Comparison of ENCODE assay signal across 8 cellular contexts in the genomic region with DNA sequence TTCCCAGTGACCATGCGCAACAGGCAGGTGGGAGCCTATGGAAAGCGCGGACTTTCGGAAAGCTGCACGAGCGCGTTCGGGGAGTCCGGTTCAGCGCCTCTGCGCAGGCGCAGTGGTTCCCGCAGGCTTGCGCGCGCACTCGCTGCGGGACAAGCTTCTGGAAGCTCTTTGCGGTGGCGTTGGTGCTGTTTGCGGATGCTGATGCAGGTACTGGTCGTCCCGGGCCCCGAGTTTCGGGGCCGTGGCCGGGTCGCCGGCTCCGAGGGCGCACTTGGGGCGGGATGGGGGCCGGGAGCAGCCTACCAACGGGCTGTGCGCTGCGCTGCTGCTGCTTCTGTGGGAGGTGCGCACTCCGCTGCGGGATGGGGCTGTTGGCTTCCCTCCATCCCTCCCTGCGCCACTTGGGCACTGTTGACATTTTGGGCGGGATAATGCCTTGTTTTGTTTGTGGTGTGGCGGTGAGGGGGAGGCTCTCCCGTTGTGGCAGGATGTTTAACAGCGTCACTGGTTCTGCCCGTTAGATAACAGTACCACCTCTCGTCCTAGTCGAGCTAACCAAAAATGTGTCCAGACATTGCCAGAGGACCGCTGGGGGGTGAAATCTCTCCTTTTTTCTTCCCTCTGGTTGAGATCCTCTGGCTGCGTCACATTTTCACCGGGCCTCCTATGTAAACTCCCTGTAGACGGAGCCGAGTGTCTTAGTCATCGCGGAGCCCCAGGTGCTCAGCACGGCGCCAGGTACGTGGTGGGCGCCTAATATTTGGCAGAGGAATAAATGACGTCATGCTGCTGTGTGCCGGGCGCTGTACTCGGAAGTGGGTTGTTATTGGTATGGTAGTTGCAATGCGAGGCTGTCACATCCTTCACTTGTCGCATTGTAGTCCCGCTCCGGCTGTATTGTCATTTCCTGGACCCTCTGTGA. TPM values are rescaled to one million over a fixed set of nuclear protein-coding genes. Genes with fewer than 3 reads are reported as not detected.
DNase-seq lines count a peak whose midpoint lies in the region; ATAC-seq and TF ChIP-seq lines count a peak whose summit lies in the region.

TSS of gene ZNF483 (plus strand) at position 124 of the 922 bp plus-strand sequence. CDS start 2,217 bp downstream, outside the sequence.

- ATAC-seq in GM21526 (IDR thresholded peaks at IDR 0.05; ENCODE audit: low FRiP score, unreplicated experiment) = peak; percentile 63

- TF ChIP-seq CTCF in A673 (conservative IDR thresholded peaks at IDR 0.05; ENCODE audit: low read depth, low read length) (no peak), coronary artery (IDR thresholded peaks at IDR 0.05) (no peak)

- H3K4me3 ChIP-seq in A673 (ENCODE audit: low read depth, low read length, poor library complexity, severe bottlenecking) (peak within 1 kb of the TSS; percentile 57), coronary artery (peak within 1 kb of the TSS; percentile 88)

- POLR2A ChIA-PET in A673 (lab: Charles Lee; ENCODE audit: low non-redundant PET) = interaction anchor here (0.7 kb wide), 1 partner anchor 571 kb away, joined by 4 read pairs; no protein-coding TSS in a partner anchor

- no TSS peak for BruUV-seq in A673 (replicated peaks; lab: Mats Ljungman, UMichigan)

- H3K27me3 ChIP-seq in A673 (replicated peaks; ENCODE audit: insufficient read depth, low read depth, low read length, poor library complexity) = peaks cover 4% of the 10 kb centered on the region

- CTCF ChIA-PET in A673 (lab: Charles Lee) = no interaction called here

- no peak within 1 kb of the TSS for H3K27ac ChIP-seq in A673 (ENCODE audit: low read depth, low read length, poor library complexity, severe bottlenecking)
- peak within 1 kb of the TSS; percentile 53 to 65 for H3K27ac ChIP-seq in coronary artery

- H3K4me1 ChIP-seq in A673 (ENCODE audit: insufficient read depth, low read length, poor library complexity, severe bottlenecking) = peaks cover 17% of the 10 kb centered on the region

- H3K9me3 ChIP-seq in A673 (ENCODE audit: low read depth, low read length, poor library complexity, severe bottlenecking) = no peaks in the 10 kb centered on the region

- intact Hi-C loops in A673 (cut with micrococcal nuclease; ENCODE audit: unreplicated experiment) = no loop called here

- H3K36me3 ChIP-seq in A673 (ENCODE audit: insufficient read depth, low read length, poor library complexity, severe bottlenecking) = no peaks in the 10 kb centered on the region

- DNase-seq in A673 (ENCODE audit: low spot score) (peak; percentile 84), NCI-H2196 treated with DMSO at 0.1 percent for 48 hours (lab: John Stamatoyannopoulos, UW; ENCODE audit: unreplicated experiment) (peak; percentile 84), coronary artery (ENCODE audit: low spot score) (peak; percentile 78), kidney tubule cell (ENCODE audit: low spot score) (peak; percentile 83), NOMO-1 (lab: John Stamatoyannopoulos, UW; ENCODE audit: unreplicated experiment in 2 of 2) (no peak)
- DNase-seq in activated CD4-positive, alpha-beta T cell treated with anti-CD3 and anti-CD28 coated beads, Interleukin-2, amount 50 U/mL, for 4 hours = peak; percentile 72 to 73
- DNase-seq in stimulated activated CD4-positive, alpha-beta T cell treated with anti-CD3 and anti-CD28 coated beads, Interleukin-12 subunit alpha, Interleukin-12 subunit beta, amount 100 ng/mL, for 4 hours = peak; percentile 69

RNA-seq across cellular contexts. Expression of gene ZNF483, which starts in this region (rescaled TPM):
- 3.4 and 4.4 TPM in 2 replicates for total RNA-seq in A673 (2021)

Comparison
In these comparisons a context has a peak if more than half of its experiments do, and no peak if none do; other contexts are left out.
1. DNase-seq: peak in A673 (single experiment), NCI-H2196 treated with DMSO at 0.1 percent for 48 hours (single experiment), activated CD4-positive, alpha-beta T cell treated with anti-CD3 and anti-CD28 coated beads, Interleukin-2, amount 50 U/mL, for 4 hours (2 of 2), coronary artery (single experiment), kidney tubule cell (single experiment) and stimulated activated CD4-positive, alpha-beta T cell treated with anti-CD3 and anti-CD28 coated beads, Interleukin-12 subunit alpha, Interleukin-12 subunit beta, amount 100 ng/mL, for 4 hours (single experiment); none in NOMO-1 (0 of 2).